In genomic region chr14:94305620-94306019, GRCh38 we compare ENCODE assay signal across 34 cellular contexts. TPM values are rescaled to one million over a fixed set of nuclear protein-coding genes. Genes with fewer than 3 reads are reported as not detected.
"Had no signal": no experiment of that assay in that cellular context is flagged by ENCODE, and none has a peak within 500 bp of the region (broad histone marks: within the 10 kb centered on the region; RNA-seq: fewer than 3 reads in every experiment).

No MANE protein-coding gene starts in this region.

- H3K27me3 ChIP-seq: colonic mucosa, esophagus squamous epithelium, neutrophil, right atrium auricular region, testis, tibial artery had no signal

- H3K27me3 Mint-ChIP-seq: dendritic cell treated with granulocyte-macrophage colony-stimulating factor and Interleukin-4, amounts not matched to agents 40 ng/mL and 50 ng/mL, for 4 days had no signal

- H3K36me3 Mint-ChIP-seq: stimulated activated memory B cell treated with anti-CD40 and anti-IgM and Interleukin-4, amounts not matched to agents 10 μg/mL and 1 μg/mL and 100 μg/mL, for 72 hours; type B pancreatic cell had no signal

- H3K4me3 ChIP-seq: colonic mucosa, esophagus squamous epithelium, heart right ventricle, lower lobe of right lung, mucosa of descending colon, prostate gland, right atrium auricular region, smooth muscle cell, testis, tibial artery had no signal

- H3K4me3 Mint-ChIP-seq: central memory CD8-positive, alpha-beta T cell; dendritic cell treated with granulocyte-macrophage colony-stimulating factor and Interleukin-4, amounts not matched to agents 40 ng/mL and 50 ng/mL, for 4 days; naive thymus-derived CD8-positive, alpha-beta T cell; neural crest cell; stimulated activated memory B cell treated with anti-CD40 and anti-IgM and Interleukin-4, amounts not matched to agents 10 μg/mL and 1 μg/mL and 100 μg/mL, for 72 hours; type B pancreatic cell had no signal

- H3K4me1 Mint-ChIP-seq: central memory CD8-positive, alpha-beta T cell; naive thymus-derived CD8-positive, alpha-beta T cell; neural crest cell; stimulated activated memory B cell treated with anti-CD40 and anti-IgM and Interleukin-4, amounts not matched to agents 10 μg/mL and 1 μg/mL and 100 μg/mL, for 72 hours had no signal

- H3K9me3 Mint-ChIP-seq: type B pancreatic cell had no signal

- H3K4me2 ChIP-seq: smooth muscle cell had no signal

- H3K36me3 ChIP-seq: colonic mucosa, esophagus squamous epithelium, heart right ventricle, lower lobe of right lung, neutrophil, prostate gland, right atrium auricular region, tibial artery had no signal

- H3K27ac Mint-ChIP-seq: dendritic cell treated with granulocyte-macrophage colony-stimulating factor and Interleukin-4, amounts not matched to agents 40 ng/mL and 50 ng/mL, for 4 days; naive thymus-derived CD8-positive, alpha-beta T cell; stimulated activated memory B cell treated with anti-CD40 and anti-IgM and Interleukin-4, amounts not matched to agents 10 μg/mL and 1 μg/mL and 100 μg/mL, for 72 hours; type B pancreatic cell had no signal

- DNase-seq: colonic mucosa; effector memory CD4-positive, alpha-beta T cell; esophagus squamous epithelium; foreskin melanocyte; glutamatergic neuron; heart right ventricle; hippocampal formation; left ventricle myocardium superior; lower lobe of right lung; mucosa of descending colon; naive thymus-derived CD8-positive, alpha-beta T cell; stimulated activated CD4-positive, alpha-beta T cell treated with anti-CD3 and anti-CD28 coated beads, Interleukin-12 subunit alpha, Interleukin-12 subunit beta, amount 100 ng/mL, for 4 hours; stimulated activated CD4-positive, alpha-beta T cell treated with anti-CD3 and anti-CD28 coated beads, Interleukin-1b, Interleukin-23, amount 100 ng/mL, for 48 hours; stimulated activated CD4-positive, alpha-beta T cell treated with anti-CD3 and anti-CD28 coated beads, Interleukin-4, amount 100 ng/mL, for 1 hour; stimulated activated naive CD8-positive, alpha-beta T cell treated with anti-CD3 and anti-CD28 coated beads, Interleukin-15, Interleukin-2, amounts not matched to agents 100 U/mL and 50 U/mL, for 24 hours; substantia nigra; testis; tibial artery had no signal

- H3K9me3 ChIP-seq: colonic mucosa, neutrophil, prostate gland, testis, tibial artery had no signal

- H3K4me1 ChIP-seq: colonic mucosa, esophagus squamous epithelium, heart right ventricle, lower lobe of right lung, prostate gland, right atrium auricular region, testis, tibial artery had no signal

- ATAC-seq: heart right ventricle; left ventricle myocardium superior; lower lobe of right lung; mucosa of descending colon; naive thymus-derived CD8-positive, alpha-beta T cell; sciatic nerve; stimulated activated memory B cell treated with anti-CD40 and anti-IgM and Interleukin-4, amounts not matched to agents 10 μg/mL and 1 μg/mL and 100 μg/mL, for 72 hours; stimulated activated naive CD8-positive, alpha-beta T cell treated with anti-CD3 and anti-CD28 coated beads, Interleukin-15, Interleukin-2, amounts not matched to agents 100 U/mL and 50 U/mL, for 24 hours had no signal

- H3K27ac ChIP-seq: colonic mucosa, esophagus squamous epithelium, heart right ventricle, lower lobe of right lung, neutrophil, prostate gland, right atrium auricular region, testis, tibial artery had no signal

RNA-seq across cellular contexts. Expression of gene SERPINA10, which starts 12.6 kb away (rescaled TPM):
- total RNA-seq: chondrocyte; endothelial cell of umbilical vein; epithelial cell of proximal tubule; esophagus squamous epithelium; heart right ventricle; left ventricle myocardium superior; lower lobe of right lung; naive thymus-derived CD8-positive, alpha-beta T cell; neural crest cell; osteoblast; prostate gland; right atrium auricular region; sciatic nerve; smooth muscle cell; testis; urinary bladder had no signal
- polyA plus RNA-seq: endothelial cell of umbilical vein; heart right ventricle; keratinocyte; naive thymus-derived CD8-positive, alpha-beta T cell; smooth muscle cell had no signal

RNA-seq across cellular contexts. Expression of gene SERPINA6, which starts 17.5 kb away (rescaled TPM):
- total RNA-seq: chondrocyte; endothelial cell of umbilical vein; esophagus squamous epithelium; heart right ventricle; left ventricle myocardium superior; naive thymus-derived CD8-positive, alpha-beta T cell; neural crest cell; osteoblast; prostate gland; right atrium auricular region; sciatic nerve; smooth muscle cell; testis; urinary bladder had no signal
- polyA plus RNA-seq: endothelial cell of umbilical vein; heart right ventricle; keratinocyte; naive thymus-derived CD8-positive, alpha-beta T cell; smooth muscle cell had no signal
